ENCODE assay signal across 8 cellular contexts in the genomic region with DNA sequence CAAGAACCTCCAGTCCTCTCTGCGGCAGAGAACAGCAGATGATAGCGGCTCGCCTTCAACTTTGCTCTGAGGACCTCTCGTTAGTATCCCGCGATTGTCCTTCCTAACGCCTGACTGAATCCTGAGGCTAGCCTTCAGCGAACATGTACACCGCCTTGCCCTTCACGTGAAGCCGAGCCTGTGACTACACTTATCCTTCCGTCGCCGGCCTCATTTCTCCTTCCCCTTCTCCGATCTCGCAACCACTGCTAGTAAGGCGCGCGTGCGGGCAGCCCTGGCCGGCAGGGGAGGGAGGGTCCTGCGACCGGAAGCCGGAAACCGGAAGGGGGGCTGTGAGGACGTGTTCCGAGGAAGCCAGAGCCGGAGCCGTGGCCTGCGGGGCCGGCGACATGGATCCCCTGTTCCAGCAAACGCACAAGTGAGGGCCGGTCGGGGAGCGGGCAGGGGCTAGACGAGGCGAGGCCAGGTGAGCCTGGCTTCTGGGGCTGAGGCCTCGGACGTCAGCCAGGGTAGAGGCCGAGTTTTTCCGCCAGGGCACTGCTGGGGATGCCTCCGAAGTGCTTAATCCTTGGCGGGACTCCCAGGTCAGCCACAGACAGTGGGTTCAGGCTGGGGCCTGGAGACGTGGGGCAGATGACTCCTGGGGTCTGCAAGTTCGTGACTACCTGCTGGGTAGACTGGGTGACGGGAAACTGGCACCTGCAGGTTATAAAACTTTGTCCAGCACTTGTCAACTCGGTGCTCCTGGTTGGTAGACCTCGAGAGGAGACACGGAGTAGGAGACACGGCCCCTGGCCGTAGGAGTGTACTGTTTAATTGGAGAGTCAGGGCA. TPM values are rescaled to one million over a fixed set of nuclear protein-coding genes. Genes with fewer than 3 reads are reported as not detected.
DNase-seq lines count a peak whose midpoint lies in the region; ATAC-seq and TF ChIP-seq lines count a peak whose summit lies in the region.

TSS of gene GOSR2 (plus strand) at position 357 of the 832 bp plus-strand sequence. CDS start at position 390, 33 bp downstream.

- DNase-seq in AG08395 (ENCODE audit: low spot score) (peak; percentile 97), NCI-H2227 treated with DMSO at 0.1 percent for 48 hours (lab: John Stamatoyannopoulos, UW) (peak; percentile 97), activated B cell treated with CpG ODN at 0.5 μM for 24 hours (peak; percentile 93), cardiac fibroblast (ENCODE audit: low read depth in 2 of 2) (peak; percentile 91), iris pigment epithelial cell (ENCODE audit: low read depth) (peak; percentile 85)
- peak; percentile 86 to 88 for DNase-seq in stimulated activated CD4-positive, alpha-beta T cell treated with anti-CD3 and anti-CD28 coated beads, Interleukin-12 subunit alpha, Interleukin-12 subunit beta, amount 100 ng/mL, for 24 hours (ENCODE audit: low read depth in 2 of 2)

- H3K4me3 ChIP-seq in cardiac fibroblast (replicated peaks in 1 of 2; ENCODE audit: low read depth in 2 of 2, low read length in 2 of 2), result peak within 1 kb of the TSS; percentile 85 to 95

- POLR2A ChIA-PET in activated B cell treated with CpG ODN at 0.5 μM for 24 hours (lab: Charles Lee), result no interaction called here

- peak within 1 kb of the TSS; percentile 91 for H3K4me3 Mint-ChIP-seq in activated B cell treated with CpG ODN at 0.5 μM for 24 hours

- TF ChIP-seq CTCF in activated B cell treated with CpG ODN at 0.5 μM for 24 hours (IDR thresholded peaks at IDR 0.05) (no peak), cardiac fibroblast (IDR thresholded peaks at IDR 0.05; ENCODE audit: low read depth, low read length) (no peak)

- peaks cover 2% of the 10 kb centered on the region for H3K27me3 Mint-ChIP-seq in activated B cell treated with CpG ODN at 0.5 μM for 24 hours

- H3K36me3 Mint-ChIP-seq in activated B cell treated with CpG ODN at 0.5 μM for 24 hours (ENCODE audit: low read depth), result peaks cover 14% of the 10 kb centered on the region

- ATAC-seq in GM18909 (IDR thresholded peaks at IDR 0.05; ENCODE audit: poor library complexity, unreplicated experiment) (peak; percentile 87), HG03159 (IDR thresholded peaks at IDR 0.05; ENCODE audit: unreplicated experiment) (peak; percentile 88), activated B cell treated with CpG ODN at 0.5 μM for 24 hours (ENCODE audit: low read depth) (peak; percentile 95)

- peak within 1 kb of the TSS; percentile 100 for H3K27ac Mint-ChIP-seq in activated B cell treated with CpG ODN at 0.5 μM for 24 hours

- H3K4me1 Mint-ChIP-seq in activated B cell treated with CpG ODN at 0.5 μM for 24 hours, result peaks cover 49% of the 10 kb centered on the region

- H3K9me3 Mint-ChIP-seq in activated B cell treated with CpG ODN at 0.5 μM for 24 hours, result no peaks in the 10 kb centered on the region

- CTCF ChIA-PET in activated B cell treated with CpG ODN at 0.5 μM for 24 hours (lab: Charles Lee), result no interaction called here

- intact Hi-C loops in activated B cell treated with CpG ODN at 0.5 μM for 24 hours (cut with micrococcal nuclease), result loop anchor here (1.0 to 5.0 kb wide), 5 partner anchors 16 to 786 kb away; partner anchors contain the start of gene WNT9B

RNA-seq across cellular contexts. Expression of gene GOSR2, which starts in this region (rescaled TPM):
- total RNA-seq in activated B cell treated with CpG ODN at 0.5 μM for 24 hours, result 64.7 and 78.0 TPM in 2 replicates

Comparison
In these comparisons a context has a peak if more than half of its experiments do, and no peak if none do; other contexts are left out.
1. Peak in every context shown above with its lines: DNase-seq, ATAC-seq and H3K4me3 ChIP-seq.